In genomic region chr1:201114245-201115131, GRCh38 we compare ENCODE assay signal across 8 cellular contexts.
DNase-seq lines count a peak whose midpoint lies in the region; ATAC-seq and TF ChIP-seq lines count a peak whose summit lies in the region.

No MANE protein-coding gene starts in this region.

- H3K27ac ChIP-seq in HL-60 (replicated peaks) = no peak overlapping the region
- H3K27ac ChIP-seq in effector memory CD4-positive, alpha-beta T cell (ENCODE audit: insufficient read depth, low read length, poor library complexity, severe bottlenecking) = peak overlapping the region; percentile 56

- peak; percentile 84 for TF ChIP-seq CTCF in HL-60 (IDR thresholded peaks at IDR 0.05; ENCODE audit: insufficient read depth, low read length)

- no peaks in the 10 kb centered on the region for H3K36me3 ChIP-seq in effector memory CD4-positive, alpha-beta T cell (ENCODE audit: control insufficient read depth, insufficient read depth, low read length)

- DNase-seq in C1 segment of cervical spinal cord (lab: John Stamatoyannopoulos, UW) (peak in 13 of 14 donors; percentile 44 to 83 (median 72)), HL-60 (ENCODE audit: low read depth in 1 of 2, low spot score in 1 of 2) (peak; percentile 69 to 87), NCI-H82 treated with DMSO at 0.1 percent for 48 hours (lab: John Stamatoyannopoulos, UW; ENCODE audit: unreplicated experiment) (peak; percentile 95), medulla oblongata (ENCODE audit: extremely low spot score) (peak; percentile 94)
- peak; percentile 28 to 48 for DNase-seq in activated CD8-positive, alpha-beta memory T cell treated with anti-CD3 and anti-CD28 coated beads for 1 hour (ENCODE audit: extremely low read depth in 1 of 2, low read depth in 1 of 2)
- DNase-seq in effector memory CD4-positive, alpha-beta T cell = peak; percentile 32 to 54 (median 51)
- peak; percentile 46 to 59 (median 57) for DNase-seq in stimulated activated CD4-positive, alpha-beta T cell treated with anti-CD3 and anti-CD28 coated beads, TNF-alpha, amount 100 ng/mL, for 4 hours (ENCODE audit: low read depth in 3 of 3)

- peak; percentile 82 for ATAC-seq in GM19397 (IDR thresholded peaks at IDR 0.05; ENCODE audit: unreplicated experiment)

- H3K4me3 ChIP-seq in HL-60 (replicated peaks; ENCODE audit: insufficient read depth, low read length) = peak overlapping the region; percentile 65
- H3K4me3 ChIP-seq in effector memory CD4-positive, alpha-beta T cell (ENCODE audit: insufficient read depth, low read depth, low read length, poor library complexity, severe bottlenecking) = peak overlapping the region; percentile 76

- H3K9me3 ChIP-seq in effector memory CD4-positive, alpha-beta T cell (ENCODE audit: control insufficient read depth, low read length) = no peaks in the 10 kb centered on the region

- peaks cover 11% of the 10 kb centered on the region for H3K4me1 ChIP-seq in effector memory CD4-positive, alpha-beta T cell (ENCODE audit: control insufficient read depth, insufficient read depth, low read length, poor library complexity, severe bottlenecking)

- peaks cover 3% of the 10 kb centered on the region for H3K27me3 ChIP-seq in HL-60 (ENCODE audit: insufficient read depth, poor library complexity, severe bottlenecking)
- H3K27me3 ChIP-seq in effector memory CD4-positive, alpha-beta T cell (replicated peaks; ENCODE audit: control insufficient read depth, insufficient read depth, low read length, poor library complexity, severe bottlenecking) = no peaks in the 10 kb centered on the region

Comparison
In these comparisons a context has a peak if more than half of its experiments do, and no peak if none do; other contexts are left out.
1. DNase-seq: peak in every context shown above with its lines; median percentile 95 in NCI-H82 treated with DMSO at 0.1 percent for 48 hours; 94 in medulla oblongata; 78 in HL-60; 72 in C1 segment of cervical spinal cord; 57 in stimulated activated CD4-positive, alpha-beta T cell treated with anti-CD3 and anti-CD28 coated beads, TNF-alpha, amount 100 ng/mL, for 4 hours; 51 in effector memory CD4-positive, alpha-beta T cell; 38 in activated CD8-positive, alpha-beta memory T cell treated with anti-CD3 and anti-CD28 coated beads for 1 hour.